Comparison of ENCODE assay signal across 8 cellular contexts in genomic region chr19:41859618-41860418, GRCh38.
DNase-seq lines count a peak whose midpoint lies in the region; ATAC-seq and FAIRE-seq lines count a peak whose summit lies in the region.

RPS19 (plus strand) TSS chr19:41860255; CDS start chr19:41860775, 520 bp downstream.

- peak; percentile 90 for FAIRE-seq in colon (lab: Jason Lieb, UNC)

- ATAC-seq in GM19324 (IDR thresholded peaks at IDR 0.05; ENCODE audit: low FRiP score, unreplicated experiment): peak; percentile 85
- peak; percentile 65 for ATAC-seq in HG03469 (IDR thresholded peaks at IDR 0.05; ENCODE audit: unreplicated experiment)

- DNase-seq in C1 segment of cervical spinal cord (lab: John Stamatoyannopoulos, UW) (peak; percentile 88 to 100 (median 98)), NCI-H526 (lab: John Stamatoyannopoulos, UW) (peak; percentile 99 to 100), kidney tubule cell (ENCODE audit: low spot score) (peak; percentile 99)
- peak; percentile 99 for DNase-seq in activated CD4-positive, alpha-beta T cell treated with anti-CD3 and anti-CD28 coated beads for 48 hours
- peak; percentile 94 to 97 (median 96) for DNase-seq in stimulated activated CD4-positive, alpha-beta T cell treated with anti-CD3 and anti-CD28 coated beads, Interleukin-1b, Interleukin-23, amount 100 ng/mL, for 24 hours (ENCODE audit: low read depth in 4 of 4, low spot score in 1 of 4)

Comparison
In these comparisons a context has a peak if more than half of its experiments do, and no peak if none do; other contexts are left out.
1. Peak in every context shown above with its lines: DNase-seq and ATAC-seq.